ENCODE assay signal across 1 cellular context in the genomic region with DNA sequence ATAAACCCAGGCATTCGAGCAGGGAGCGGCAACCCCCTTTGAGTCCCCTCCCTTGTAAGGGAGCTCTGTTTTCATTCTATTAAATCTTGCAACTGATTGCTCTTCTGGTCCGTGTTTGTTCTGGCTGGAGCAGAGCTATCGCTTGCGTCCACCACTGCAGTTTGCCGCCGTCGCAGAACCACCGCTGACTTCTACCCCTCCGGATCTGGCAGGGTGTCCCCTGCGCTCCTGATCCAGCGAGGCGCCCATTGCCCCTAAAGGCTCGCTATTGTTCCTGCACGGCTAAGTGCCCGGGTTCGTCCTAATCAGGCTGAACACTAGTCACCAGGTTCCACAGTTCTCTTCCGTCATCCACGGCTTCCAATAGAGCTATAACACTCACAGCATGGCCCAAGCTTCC.
TF ChIP-seq lines count a peak whose summit lies in the region.

No MANE protein-coding gene starts in this region.

TF ChIP-seq in GM23338, 12 proteins besides CTCF, POLR2A, EP300 and RAD21 (continued from another document):
- TF ChIP-seq, protein P1, sequence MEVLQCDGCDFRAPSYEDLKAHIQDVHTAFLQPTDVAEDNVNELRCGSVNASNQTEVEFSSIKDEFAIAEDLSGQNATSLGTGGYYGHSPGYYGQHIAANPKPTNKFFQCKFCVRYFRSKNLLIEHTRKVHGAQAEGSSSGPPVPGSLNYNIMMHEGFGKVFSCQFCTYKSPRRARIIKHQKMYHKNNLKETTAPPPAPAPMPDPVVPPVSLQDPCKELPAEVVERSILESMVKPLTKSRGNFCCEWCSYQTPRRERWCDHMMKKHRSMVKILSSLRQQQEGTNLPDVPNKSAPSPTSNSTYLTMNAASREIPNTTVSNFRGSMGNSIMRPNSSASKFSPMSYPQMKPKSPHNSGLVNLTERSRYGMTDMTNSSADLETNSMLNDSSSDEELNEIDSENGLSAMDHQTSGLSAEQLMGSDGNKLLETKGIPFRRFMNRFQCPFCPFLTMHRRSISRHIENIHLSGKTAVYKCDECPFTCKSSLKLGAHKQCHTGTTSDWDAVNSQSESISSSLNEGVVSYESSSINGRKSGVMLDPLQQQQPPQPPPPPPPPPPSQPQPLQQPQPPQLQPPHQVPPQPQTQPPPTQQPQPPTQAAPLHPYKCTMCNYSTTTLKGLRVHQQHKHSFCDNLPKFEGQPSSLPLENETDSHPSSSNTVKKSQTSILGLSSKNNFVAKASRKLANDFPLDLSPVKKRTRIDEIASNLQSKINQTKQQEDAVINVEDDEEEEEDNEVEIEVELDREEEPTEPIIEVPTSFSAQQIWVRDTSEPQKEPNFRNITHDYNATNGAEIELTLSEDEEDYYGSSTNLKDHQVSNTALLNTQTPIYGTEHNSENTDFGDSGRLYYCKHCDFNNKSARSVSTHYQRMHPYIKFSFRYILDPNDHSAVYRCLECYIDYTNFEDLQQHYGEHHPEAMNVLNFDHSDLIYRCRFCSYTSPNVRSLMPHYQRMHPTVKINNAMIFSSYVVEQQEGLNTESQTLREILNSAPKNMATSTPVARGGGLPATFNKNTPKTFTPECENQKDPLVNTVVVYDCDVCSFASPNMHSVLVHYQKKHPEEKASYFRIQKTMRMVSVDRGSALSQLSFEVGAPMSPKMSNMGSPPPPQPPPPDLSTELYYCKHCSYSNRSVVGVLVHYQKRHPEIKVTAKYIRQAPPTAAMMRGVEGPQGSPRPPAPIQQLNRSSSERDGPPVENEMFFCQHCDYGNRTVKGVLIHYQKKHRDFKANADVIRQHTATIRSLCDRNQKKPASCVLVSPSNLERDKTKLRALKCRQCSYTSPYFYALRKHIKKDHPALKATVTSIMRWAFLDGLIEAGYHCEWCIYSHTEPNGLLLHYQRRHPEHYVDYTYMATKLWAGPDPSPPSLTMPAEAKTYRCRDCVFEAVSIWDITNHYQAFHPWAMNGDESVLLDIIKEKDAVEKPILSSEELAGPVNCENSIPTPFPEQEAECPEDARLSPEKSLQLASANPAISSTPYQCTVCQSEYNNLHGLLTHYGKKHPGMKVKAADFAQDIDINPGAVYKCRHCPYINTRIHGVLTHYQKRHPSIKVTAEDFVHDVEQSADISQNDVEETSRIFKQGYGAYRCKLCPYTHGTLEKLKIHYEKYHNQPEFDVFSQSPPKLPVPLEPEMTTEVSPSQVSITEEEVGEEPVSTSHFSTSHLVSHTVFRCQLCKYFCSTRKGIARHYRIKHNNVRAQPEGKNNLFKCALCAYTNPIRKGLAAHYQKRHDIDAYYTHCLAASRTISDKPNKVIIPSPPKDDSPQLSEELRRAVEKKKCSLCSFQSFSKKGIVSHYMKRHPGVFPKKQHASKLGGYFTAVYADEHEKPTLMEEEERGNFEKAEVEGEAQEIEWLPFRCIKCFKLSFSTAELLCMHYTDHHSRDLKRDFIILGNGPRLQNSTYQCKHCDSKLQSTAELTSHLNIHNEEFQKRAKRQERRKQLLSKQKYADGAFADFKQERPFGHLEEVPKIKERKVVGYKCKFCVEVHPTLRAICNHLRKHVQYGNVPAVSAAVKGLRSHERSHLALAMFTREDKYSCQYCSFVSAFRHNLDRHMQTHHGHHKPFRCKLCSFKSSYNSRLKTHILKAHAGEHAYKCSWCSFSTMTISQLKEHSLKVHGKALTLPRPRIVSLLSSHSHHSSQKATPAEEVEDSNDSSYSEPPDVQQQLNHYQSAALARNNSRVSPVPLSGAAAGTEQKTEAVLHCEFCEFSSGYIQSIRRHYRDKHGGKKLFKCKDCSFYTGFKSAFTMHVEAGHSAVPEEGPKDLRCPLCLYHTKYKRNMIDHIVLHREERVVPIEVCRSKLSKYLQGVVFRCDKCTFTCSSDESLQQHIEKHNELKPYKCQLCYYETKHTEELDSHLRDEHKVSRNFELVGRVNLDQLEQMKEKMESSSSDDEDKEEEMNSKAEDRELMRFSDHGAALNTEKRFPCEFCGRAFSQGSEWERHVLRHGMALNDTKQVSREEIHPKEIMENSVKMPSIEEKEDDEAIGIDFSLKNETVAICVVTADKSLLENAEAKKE (CRISPR knock-in tag; IDR thresholded peaks at IDR 0.05), result no peak
TF ChIP-seq in GM23338: peak in this region for 0.
